ENCODE assay signal across 1 cellular context in genomic region chr17:40316571-40317344, GRCh38.
TF ChIP-seq lines count a peak whose summit lies in the region.

No MANE protein-coding gene starts in this region.

TF ChIP-seq in HepG2, 621 proteins besides CTCF, POLR2A, EP300 and RAD21 (continued from another document and continues in another):
- TF ChIP-seq ZNF576 (CRISPR knock-in tag; IDR thresholded peaks at IDR 0.05) (no peak), ZNF558 (CRISPR knock-in tag; IDR thresholded peaks at IDR 0.05; ENCODE audit: borderline replicate concordance) (no peak), ZNF556 (CRISPR knock-in tag; IDR thresholded peaks at IDR 0.05; ENCODE audit: borderline replicate concordance) (0 out of 2 replicates have a peak, but pooled peaks have one; percentile 73), ARID5B (CRISPR knock-in tag; IDR thresholded peaks at IDR 0.05) (peak; percentile 42; the same call in 1 of the 2 replicates), ZNF225 (CRISPR knock-in tag; IDR thresholded peaks at IDR 0.05) (peak; percentile 74), ZNF597 (CRISPR knock-in tag; IDR thresholded peaks at IDR 0.05) (no peak), DMAP1 (CRISPR knock-in tag; IDR thresholded peaks at IDR 0.05) (peak; percentile 64; the same call in 1 of the 2 replicates), HNF4G (IDR thresholded peaks at IDR 0.05; ENCODE audit: borderline replicate concordance, low read depth, low read length) (peak; percentile 43; the same call in 1 of the 2 replicates), HNF4G (CRISPR knock-in tag; IDR thresholded peaks at IDR 0.05; ENCODE audit: borderline replicate concordance, low read depth) (no peak), SUZ12 (IDR thresholded peaks at IDR 0.05; ENCODE audit: low read depth, low read length) (no peak), TFDP1 (CRISPR knock-in tag; IDR thresholded peaks at IDR 0.05; ENCODE audit: borderline replicate concordance) (peak; percentile 91; the same call in 1 of the 2 replicates), NFRKB (IDR thresholded peaks at IDR 0.05) (no peak), BCL3 (CRISPR knock-in tag; IDR thresholded peaks at IDR 0.05) (no peak), ZNF564 (CRISPR knock-in tag; IDR thresholded peaks at IDR 0.05) (peak; percentile 80; the same call in 1 of the 2 replicates), NR2F6 (IDR thresholded peaks at IDR 0.05) (no peak), NR2F6 (CRISPR knock-in tag; IDR thresholded peaks at IDR 0.05) (peak; percentile 48; the same call in 1 of the 2 replicates), JUN (CRISPR knock-in tag; IDR thresholded peaks at IDR 0.05) (peak; percentile 95), ZNF788 (CRISPR knock-in tag; IDR thresholded peaks at IDR 0.05; ENCODE audit: borderline replicate concordance) (0 out of 2 replicates have a peak, but pooled peaks have one; percentile 51), RBM39 (IDR thresholded peaks at IDR 0.05; ENCODE audit: low read depth, low read length, poor library complexity, severe bottlenecking) (peak; percentile 31), TARDBP (CRISPR knock-in tag; IDR thresholded peaks at IDR 0.05) (peak; percentile 24; the same call in 1 of the 2 replicates), ZSCAN20 (CRISPR knock-in tag; IDR thresholded peaks at IDR 0.05; ENCODE audit: borderline replicate concordance) (peak; percentile 70; the same call in 1 of the 2 replicates), HHEX (CRISPR knock-in tag; IDR thresholded peaks at IDR 0.05) (no peak), ZNF350 (CRISPR knock-in tag; IDR thresholded peaks at IDR 0.05; ENCODE audit: borderline replicate concordance, low read depth) (peak; percentile 73; the same call in 1 of the 2 replicates), ZBED4 (CRISPR knock-in tag; IDR thresholded peaks at IDR 0.05; ENCODE audit: borderline replicate concordance) (peak; percentile 31; the same call in 1 of the 2 replicates), ZNF891 (CRISPR knock-in tag; IDR thresholded peaks at IDR 0.05) (peak; percentile 64), REST (IDR thresholded peaks at IDR 0.05; ENCODE audit: borderline replicate concordance in 1 of 2, low read depth in 1 of 2, low read length in 2 of 2) (no peak), ZNF574 (CRISPR knock-in tag; IDR thresholded peaks at IDR 0.05) (peak; percentile 32; the same call in 1 of the 2 replicates), YEATS2 (CRISPR knock-in tag; IDR thresholded peaks at IDR 0.05; ENCODE audit: borderline replicate concordance) (peak; percentile 54; the same call in 1 of the 2 replicates), MED13 (CRISPR knock-in tag; IDR thresholded peaks at IDR 0.05) (0 out of 2 replicates have a peak, but pooled peaks have one; percentile 70), NR3C1 (CRISPR knock-in tag; IDR thresholded peaks at IDR 0.05) (no peak), ZNF619 (CRISPR knock-in tag; IDR thresholded peaks at IDR 0.05) (peak; percentile 27; the same call in 1 of the 2 replicates), E2F5 (CRISPR knock-in tag; conservative IDR thresholded peaks at IDR 0.05) (peak; percentile 53; the same call in 1 of the 2 replicates), JUND (CRISPR knock-in tag; IDR thresholded peaks at IDR 0.05) (peak; percentile 76; the same call in 1 of the 2 replicates), ZFP91 (CRISPR knock-in tag; IDR thresholded peaks at IDR 0.05; ENCODE audit: borderline replicate concordance) (peak; percentile 95)
